In genomic region chr2:129880971-129881370, GRCh38 we compare ENCODE assay signal across 32 cellular contexts.
"Had no signal": no experiment of that assay in that cellular context is flagged by ENCODE, and none has a peak within 500 bp of the region (broad histone marks: within the 10 kb centered on the region; RNA-seq: fewer than 3 reads in every experiment).

No MANE protein-coding gene starts in this region.

- H3K27ac Mint-ChIP-seq: activated CD4-positive, alpha-beta memory T cell treated with anti-CD3 and anti-CD28 coated beads for 36 hours; activated naive CD8-positive, alpha-beta T cell treated with anti-CD3 and anti-CD28 coated beads for 36 hours; activated T-cell treated with anti-CD3 and anti-CD28 coated beads, Interleukin-2, amount 50 U/mL, for 72 hours; activated T-helper 17 cell treated with anti-CD3 and anti-CD28 coated beads, Interleukin-2, amount 50 U/mL, for 72 hours; T-helper 1 cell treated with Interleukin-12 subunit alpha and Interleukin-12 subunit beta and Interleukin-4 antibody, amounts not matched to agents 30 μg/mL and 1 μg/mL, for 36 hours; T-helper 2 cell treated with Interferon-gamma antibody and Interleukin-4, amounts not matched to agents 5 μg/mL and 100 μg/mL, for 36 hours had no signal

- H3K27me3 Mint-ChIP-seq: activated CD4-positive, alpha-beta memory T cell treated with anti-CD3 and anti-CD28 coated beads for 36 hours; activated naive CD8-positive, alpha-beta T cell treated with anti-CD3 and anti-CD28 coated beads for 36 hours; activated T-helper 17 cell treated with anti-CD3 and anti-CD28 coated beads, Interleukin-2, amount 50 U/mL, for 72 hours; IgD-negative memory B cell had no signal

- H3K27me3 ChIP-seq: brain microvascular endothelial cell, MG63, Peyer's patch, SJSA1 had no signal

- H3K4me2 ChIP-seq: SK-N-SH had no signal

- H3K9ac ChIP-seq: SK-N-SH had no signal

- H3K4me1 ChIP-seq: SJSA1 had no signal

- H3K9me3 ChIP-seq: MG63, Peyer's patch, SJSA1, SK-N-SH had no signal

- ATAC-seq: activated T-cell treated with anti-CD3 and anti-CD28 coated beads, Interleukin-2, amount 50 U/mL, for 72 hours; activated T-helper 17 cell treated with anti-CD3 and anti-CD28 coated beads, Interleukin-2, amount 50 U/mL, for 72 hours; PC-3 had no signal

- H3K9me3 Mint-ChIP-seq: activated CD4-positive, alpha-beta memory T cell treated with anti-CD3 and anti-CD28 coated beads for 36 hours; activated naive CD8-positive, alpha-beta T cell treated with anti-CD3 and anti-CD28 coated beads for 36 hours; activated T-helper 17 cell treated with anti-CD3 and anti-CD28 coated beads, Interleukin-2, amount 50 U/mL, for 72 hours; IgD-negative memory B cell; T-helper 1 cell treated with Interleukin-12 subunit alpha and Interleukin-12 subunit beta and Interleukin-4 antibody, amounts not matched to agents 30 μg/mL and 1 μg/mL, for 36 hours; T-helper 2 cell treated with Interferon-gamma antibody and Interleukin-4, amounts not matched to agents 5 μg/mL and 100 μg/mL, for 36 hours had no signal

- H3K4me3 ChIP-seq: MG63, Peyer's patch, SJSA1 had no signal

- H3K36me3 ChIP-seq: brain microvascular endothelial cell, MG63, Peyer's patch, SJSA1 had no signal

- H3K36me3 Mint-ChIP-seq: activated CD4-positive, alpha-beta memory T cell treated with anti-CD3 and anti-CD28 coated beads for 36 hours; activated naive CD8-positive, alpha-beta T cell treated with anti-CD3 and anti-CD28 coated beads for 36 hours; IgD-negative memory B cell had no signal

- H3K4me3 Mint-ChIP-seq: activated CD4-positive, alpha-beta memory T cell treated with anti-CD3 and anti-CD28 coated beads for 36 hours; activated naive CD8-positive, alpha-beta T cell treated with anti-CD3 and anti-CD28 coated beads for 36 hours; activated T-cell treated with anti-CD3 and anti-CD28 coated beads, Interleukin-2, amount 50 U/mL, for 72 hours; activated T-helper 17 cell treated with anti-CD3 and anti-CD28 coated beads, Interleukin-2, amount 50 U/mL, for 72 hours; T-helper 1 cell treated with Interleukin-12 subunit alpha and Interleukin-12 subunit beta and Interleukin-4 antibody, amounts not matched to agents 30 μg/mL and 1 μg/mL, for 36 hours; T-helper 2 cell treated with Interferon-gamma antibody and Interleukin-4, amounts not matched to agents 5 μg/mL and 100 μg/mL, for 36 hours had no signal

- H3K27ac ChIP-seq: brain microvascular endothelial cell, Peyer's patch, SJSA1 had no signal

- DNase-seq: activated CD4-positive, alpha-beta memory T cell treated with anti-CD3 and anti-CD28 coated beads for 36 hours; activated CD4-positive, alpha-beta T cell treated with anti-CD3 and anti-CD28 coated beads for 4 hours; activated CD4-positive, alpha-beta T cell treated with anti-CD3 and anti-CD28 coated beads, Interleukin-2, amount 50 U/mL, for 1 hour; activated naive CD4-positive, alpha-beta T cell; activated naive CD4-positive, alpha-beta T cell treated with anti-CD3 and anti-CD28 coated beads, Interleukin-2, amount 50 U/mL, for 16 hours; activated naive CD8-positive, alpha-beta T cell treated with anti-CD3 and anti-CD28 coated beads for 36 hours; activated T-cell treated with anti-CD3 and anti-CD28 coated beads, Interleukin-2, amount 50 U/mL, for 1 hour; activated T-cell treated with anti-CD3 and anti-CD28 coated beads, Interleukin-2, amount 50 U/mL, for 72 hours; amniotic stem cell; aorta; brain microvascular endothelial cell; Kasumi-1; KBM-7; MG63; NCI-H1048; NCI-H1105 treated with DMSO at 0.1 percent for 48 hours; NCI-H1436; NCI-H1694; NCI-H2029; NCI-H345; NCI-H524 treated with DMSO at 0.1 percent for 48 hours; NK-92 treated with Interleukin-12 subunit alpha and Interleukin-12 subunit beta, amount 100 ng/mL, for 24 hours; PC-3; RPMI8226; SHP77 treated with DMSO at 0.1 percent for 48 hours; SK-N-SH had no signal
